In the genomic region with DNA sequence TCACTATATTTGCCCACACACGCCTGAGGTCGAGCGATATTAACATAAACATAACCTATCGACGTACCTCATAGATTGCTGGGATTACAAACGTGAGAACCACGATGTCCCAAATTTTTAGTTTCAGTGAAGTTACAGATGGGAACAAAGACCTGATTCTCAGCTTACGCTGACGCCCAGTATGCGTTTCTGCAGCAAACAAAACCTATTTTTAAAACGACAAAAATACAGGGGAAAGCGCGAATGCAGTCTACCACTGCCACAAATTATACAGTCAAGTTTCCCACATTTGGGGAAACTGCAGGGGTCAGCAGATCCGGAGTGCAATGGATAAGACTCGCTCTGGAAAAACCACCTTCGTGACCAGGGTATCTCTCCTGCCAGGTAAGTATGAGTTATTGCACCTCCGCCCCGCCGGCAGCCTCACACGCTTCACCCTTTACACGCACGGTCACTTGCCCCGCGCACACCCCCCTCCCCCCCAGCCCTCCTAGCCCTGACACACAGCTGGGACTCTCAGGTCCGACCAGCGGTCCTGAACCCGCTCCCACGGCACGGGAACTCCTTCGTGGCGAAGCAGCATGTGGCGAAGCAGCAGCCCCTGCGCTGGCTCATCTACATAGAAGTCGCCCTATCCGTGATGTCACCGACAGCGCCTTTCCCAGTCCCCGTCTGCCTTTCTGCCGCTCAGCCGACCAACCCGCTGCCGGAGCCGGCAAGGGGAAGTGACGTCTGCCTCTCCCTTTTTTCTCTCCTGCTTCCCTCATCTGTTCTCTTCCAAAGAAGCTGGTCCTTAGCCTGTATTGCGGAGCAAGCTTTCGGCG, we compare ENCODE assay signal across 9 cellular contexts. TPM values are rescaled to one million over a fixed set of nuclear protein-coding genes. Genes with fewer than 3 reads are reported as not detected.
A peak's percentile ranks its signal among the peaks of the same experiment; 100 is the strongest.
DNase-seq lines count a peak whose midpoint lies in the region; ATAC-seq and TF ChIP-seq lines count a peak whose summit lies in the region.
"Not testable (repeated sequence)": the region's sequence is repeated elsewhere in the genome, so short reads cannot be mapped to it uniquely, and the experiment has no call there.
"Had no signal": no experiment of that assay in that cellular context is flagged by ENCODE, and none has a peak within 500 bp of the region (broad histone marks: within the 10 kb centered on the region; RNA-seq: fewer than 3 reads in every experiment).

No MANE protein-coding gene starts in this region.

- not testable (repeated sequence) for H3K9me3 Mint-ChIP-seq in CD4-positive, alpha-beta T cell

- POLR2A ChIA-PET in CD4-positive, alpha-beta T cell (lab: Charles Lee): interaction anchor here (1.0 to 3.3 kb wide), 5 partner anchors 9 to 193 kb away, joined by 5 to 93 read pairs (median 6); a partner anchor contains a TSS

- H3K27ac Mint-ChIP-seq in CD4-positive, alpha-beta T cell: peak overlapping the region; percentile 97

- H3K4me3 Mint-ChIP-seq in CD4-positive, alpha-beta T cell: peak overlapping the region; percentile 89

- H3K27ac ChIP-seq in CD4-positive, alpha-beta T cell (ENCODE audit: low read depth, low read length): peak overlapping the region; percentile 41

- not testable (repeated sequence) for TF ChIP-seq CTCF in CD4-positive, alpha-beta T cell (IDR thresholded peaks at IDR 0.05)

- H3K27me3 Mint-ChIP-seq in CD4-positive, alpha-beta T cell: not testable (repeated sequence)

- H3K9me3 ChIP-seq in CD4-positive, alpha-beta T cell (ENCODE audit: control insufficient read depth, low read length): not testable (repeated sequence)

- CTCF ChIA-PET in CD4-positive, alpha-beta T cell (lab: Charles Lee): interaction anchor here (1.0 to 1.4 kb wide), 3 partner anchors 13 to 20 kb away, joined by 3 to 5 read pairs (median 4); no protein-coding TSS in a partner anchor

- not testable (repeated sequence) for H3K36me3 Mint-ChIP-seq in CD4-positive, alpha-beta T cell (ENCODE audit: low read depth)

- DNase-seq in CD4-positive, alpha-beta T cell: peak; percentile 54 to 70 (median 62)
- DNase-seq in HT-29 (ENCODE audit: low spot score) (peak; percentile 97), NOMO-1 (lab: John Stamatoyannopoulos, UW; ENCODE audit: unreplicated experiment in 2 of 2) (peak; percentile 58 to 59), lung microvascular endothelial cell (ENCODE audit: low read depth in 2 of 2) (peak; percentile 92 to 94)
- peak; percentile 57 to 74 (median 72) for DNase-seq in activated CD8-positive, alpha-beta memory T cell treated with anti-CD3 and anti-CD28 coated beads for 48 hours (ENCODE audit: low read depth in 2 of 3, low spot score in 2 of 3)
- DNase-seq in effector CD8-positive, alpha-beta T cell (lab: John Stamatoyannopoulos, UW): peak; percentile 62
- DNase-seq in stimulated activated CD4-positive, alpha-beta T cell treated with anti-CD3 and anti-CD28 coated beads, TNF-alpha, amount 100 ng/mL, for 1 hour (ENCODE audit: low read depth in 3 of 3, low spot score in 1 of 3): peak in 2 of 3 donors; percentile 44 to 55

- peaks cover 31% of the 10 kb centered on the region for H3K4me1 Mint-ChIP-seq in CD4-positive, alpha-beta T cell (ENCODE audit: low read depth)

- intact Hi-C loops in CD4-positive, alpha-beta T cell (cut with DNase I, micrococcal nuclease): loop anchor here (1.0 kb wide), 2 partner anchors 12 to 14 kb away; no protein-coding TSS in a partner anchor

- H3K27me3 ChIP-seq in CD4-positive, alpha-beta T cell (ENCODE audit: control insufficient read depth, insufficient read depth, low read length): not testable (repeated sequence)

- peak; percentile 87 for ATAC-seq in CD4-positive, alpha-beta T cell (ENCODE audit: poor library complexity)
- peak; percentile 79 for ATAC-seq in GM19463 (IDR thresholded peaks at IDR 0.05; ENCODE audit: unreplicated experiment)

RNA-seq across cellular contexts. Expression of a gene that starts 30.5 kb away (rescaled TPM):
- not detected for total RNA-seq in CD4-positive, alpha-beta T cell
- total RNA-seq in HT-29 (2014; rRNA removed; shearing (Covaris generic)): not detected in 2 replicates
- not detected in 2 replicates for total RNA-seq in lung microvascular endothelial cell
- total RNA-seq: HT1080 had no signal

RNA-seq across cellular contexts. Expression of a gene that starts 55.7 kb away (rescaled TPM):
- total RNA-seq in CD4-positive, alpha-beta T cell: 1,000 to 10,000 TPM; 1,317 to 1,358 TPM
- total RNA-seq in HT-29 (2014; rRNA removed; shearing (Covaris generic)): 30.1 and 46.6 TPM in 2 replicates
- 65.4 and 81.9 TPM in 2 replicates for total RNA-seq in lung microvascular endothelial cell

Comparison
In these comparisons a context has a peak if more than half of its experiments do, and no peak if none do; other contexts are left out.
1. Peak in every context shown above with its lines: DNase-seq, ATAC-seq and H3K27ac ChIP-seq.
2. RNA of a gene that starts 55.7 kb away (total RNA-seq): 1,317 to 1,358 TPM in CD4-positive, alpha-beta T cell; 65.4 to 81.9 TPM in lung microvascular endothelial cell and 30.1 to 46.6 TPM in HT-29; every median in the first group is over 10 times any median in the second.